ENCODE assay signal across 2 cellular contexts in genomic region chr5:177490311-177490991, GRCh38.
TF ChIP-seq lines count a peak whose summit lies in the region.

No MANE protein-coding gene starts in this region.

TF ChIP-seq in HCT116, 20 proteins besides CTCF, POLR2A, EP300 and RAD21:
- no peak for TF ChIP-seq MAX (IDR thresholded peaks at IDR 0.05)
- no peak for TF ChIP-seq CEBPB (IDR thresholded peaks at IDR 0.05; ENCODE audit: low read depth)
- TF ChIP-seq ATF3 (IDR thresholded peaks at IDR 0.05): no peak
- no peak for TF ChIP-seq EGR1 (IDR thresholded peaks at IDR 0.05; ENCODE audit: low read depth)
- no peak for TF ChIP-seq FOSL1 (IDR thresholded peaks at IDR 0.05; ENCODE audit: low read depth)
- TF ChIP-seq ZBTB33 (IDR thresholded peaks at IDR 0.05; ENCODE audit: extremely low read depth, insufficient replicate concordance, low read length): no peak
- no peak for TF ChIP-seq SP1 (IDR thresholded peaks at IDR 0.05; ENCODE audit: low read depth)
- TF ChIP-seq YY1 (IDR thresholded peaks at IDR 0.05; ENCODE audit: extremely low read depth, insufficient replicate concordance, low read depth, low read length): no peak
- no peak for TF ChIP-seq ELF1 (IDR thresholded peaks at IDR 0.05; ENCODE audit: borderline replicate concordance, low read depth)
- TF ChIP-seq TCF7L2 (IDR thresholded peaks at IDR 0.05; ENCODE audit: borderline replicate concordance, extremely low read depth, insufficient read depth, insufficient read length): no peak
- no peak for TF ChIP-seq CBX3 (IDR thresholded peaks at IDR 0.05; ENCODE audit: low read depth)
- no peak for TF ChIP-seq REST (IDR thresholded peaks at IDR 0.05; ENCODE audit: low read depth)
- no peak for TF ChIP-seq POLR2AphosphoS5 (IDR thresholded peaks at IDR 0.05; ENCODE audit: low read depth, low read length)
- no peak for TF ChIP-seq JUND (IDR thresholded peaks at IDR 0.05)
- TF ChIP-seq ZFX (IDR thresholded peaks at IDR 0.05): no peak
- no peak for TF ChIP-seq SIN3A (IDR thresholded peaks at IDR 0.05; ENCODE audit: low read depth)
- no peak for TF ChIP-seq EZH2phosphoT487 (IDR thresholded peaks at IDR 0.05; ENCODE audit: borderline replicate concordance)
- TF ChIP-seq EZH2 (IDR thresholded peaks at IDR 0.05): no peak
- no peak for TF ChIP-seq SRF (IDR thresholded peaks at IDR 0.05; ENCODE audit: low read depth)
- TF ChIP-seq ZNF274 (IDR thresholded peaks at IDR 0.05; ENCODE audit: low read depth, low read length): no peak

TF ChIP-seq in WTC11, 78 proteins besides CTCF, POLR2A, EP300 and RAD21:
- TF ChIP-seq ZNF512 (CRISPR knock-in tag; IDR thresholded peaks at IDR 0.05; ENCODE audit: borderline replicate concordance) (0 out of 2 replicates have a peak, but pooled peaks have one; percentile 66), ZNF416 (CRISPR knock-in tag; IDR thresholded peaks at IDR 0.05) (no peak)
